8 cellular contexts compared by ENCODE assay signal in genomic region chr4:17385403-17385802, GRCh38.
DNase-seq lines count a peak whose midpoint lies in the region; ATAC-seq lines count a peak whose summit lies in the region.

No MANE protein-coding gene starts in this region.

- peak; percentile 1 for DNase-seq in activated gamma-delta T cell treated with anti-CD3 and anti-CD28 coated beads, Interleukin-2, amount 50 U/mL, for 16 hours (ENCODE audit: low read depth)
- DNase-seq in activated gamma-delta T cell treated with Interleukin-2 at 50 U/mL for 16 hours (no peak), RPMI7951 (ENCODE audit: low read depth) (peak; percentile 76), globus pallidus (ENCODE audit: low spot score) (peak; percentile 39), ecto neural progenitor cell (ENCODE audit: low spot score) (no peak), T1000 (lab: John Stamatoyannopoulos, UW) (no peak), NCI-H1694 treated with DMSO at 0.1 percent for 48 hours (lab: John Stamatoyannopoulos, UW) (no peak)

- peak; percentile 88 for ATAC-seq in HG02610 (IDR thresholded peaks at IDR 0.05; ENCODE audit: unreplicated experiment)

Comparison
In these comparisons a context has a peak if more than half of its experiments do, and no peak if none do; other contexts are left out.
1. DNase-seq: peak in activated gamma-delta T cell treated with anti-CD3 and anti-CD28 coated beads, Interleukin-2, amount 50 U/mL, for 16 hours (single experiment), RPMI7951 (single experiment) and globus pallidus (single experiment); none in activated gamma-delta T cell treated with Interleukin-2 at 50 U/mL for 16 hours (single experiment), ecto neural progenitor cell (single experiment), T1000 (single experiment) and NCI-H1694 treated with DMSO at 0.1 percent for 48 hours (single experiment).